In genomic region chr2:215919624-215920243, GRCh38 we compare ENCODE assay signal across 14 cellular contexts.
A peak's percentile ranks its signal among the peaks of the same experiment; 100 is the strongest.
DNase-seq lines count a peak whose midpoint lies in the region; ATAC-seq, FAIRE-seq and TF ChIP-seq lines count a peak whose summit lies in the region.
"Had no signal": no experiment of that assay in that cellular context is flagged by ENCODE, and none has a peak within 500 bp of the region (broad histone marks: within the 10 kb centered on the region; RNA-seq: fewer than 3 reads in every experiment).

No MANE protein-coding gene starts in this region.

- H3K14ac ChIP-seq in H1 (ENCODE audit: insufficient read length) (no peak overlapping the region), trophoblast cell (ENCODE audit: low read length) (peak overlapping the region; percentile 99)

- TF ChIP-seq RAD21 in A549 (conservative IDR thresholded peaks at IDR 0.05 in 1 of 2, IDR thresholded peaks at IDR 0.05 in 1 of 2): no peak
- no peak for TF ChIP-seq RAD21 in H1 (IDR thresholded peaks at IDR 0.05 in 1 of 2, conservative IDR thresholded peaks at IDR 0.05 in 1 of 2; ENCODE audit: low read depth in 2 of 2, low read length in 2 of 2)

- peaks cover 25% of the 10 kb centered on the region for H3K4me1 ChIP-seq in A549
- peaks cover 51% of the 10 kb centered on the region for H3K4me1 ChIP-seq in OCI-LY3 (ENCODE audit: low read length)
- H3K4me1 ChIP-seq in H1 (replicated peaks in 1 of 4; ENCODE audit: control insufficient read depth in 3 of 4, insufficient read depth in 4 of 4, low read length in 3 of 4): peaks cover 0 to 16% (median 6%) of the 10 kb centered on the region in 4 experiments; a peak in 3 of 7 replicates
- peaks cover 0 to 25% of the 10 kb centered on the region in 2 experiments for H3K4me1 ChIP-seq in trophoblast cell (ENCODE audit: control insufficient read depth in 1 of 2, insufficient read depth in 2 of 2, low read length in 2 of 2)
- H3K4me1 ChIP-seq: adrenal gland, BLaER1, prostate gland, uterus had no signal

- H3K18ac ChIP-seq in H1 (ENCODE audit: extremely low read depth, low read length) (no peak overlapping the region), trophoblast cell (ENCODE audit: low read length) (no peak overlapping the region)

- H2AFZ ChIP-seq in OCI-LY3 (ENCODE audit: low read depth, low read length) (0 out of 2 replicates have a peak overlapping the region, but pooled peaks have one; percentile 15), H1 (ENCODE audit: low read length) (no peak overlapping the region), trophoblast cell (ENCODE audit: insufficient read depth, low read length, poor library complexity) (no peak overlapping the region)

- H2BK20ac ChIP-seq in H1 (ENCODE audit: low read length): no peak overlapping the region

- no peak overlapping the region for H3K56ac ChIP-seq in H1 (replicated peaks; ENCODE audit: insufficient read length, low read depth, low read length)

- H4K91ac ChIP-seq in H1 (replicated peaks; ENCODE audit: insufficient read length, low read length) (no peak overlapping the region), trophoblast cell (ENCODE audit: low read depth, low read length) (peak overlapping the region; percentile 79)

- no peak for TF ChIP-seq POLR2A in A549 (IDR thresholded peaks at IDR 0.05; ENCODE audit: low read length)
- no peak for TF ChIP-seq POLR2A in H1 (IDR thresholded peaks at IDR 0.05; ENCODE audit: control extremely low read depth in 1 of 2, low read depth in 2 of 2, low read length in 2 of 2)

- no peak overlapping the region for H4K5ac ChIP-seq in H1 (ENCODE audit: insufficient read length, low read depth, low read length)

- no peaks in the 10 kb centered on the region for H4K20me1 ChIP-seq in OCI-LY3 (ENCODE audit: insufficient read depth, low read length)
- no peaks in the 10 kb centered on the region for H4K20me1 ChIP-seq in H1 (replicated peaks in 1 of 2; ENCODE audit: control insufficient read depth in 1 of 2, insufficient read depth in 2 of 2, low read length in 2 of 2)
- H4K20me1 ChIP-seq: BLaER1 had no signal

- H2AK5ac ChIP-seq in H1 (ENCODE audit: low read depth, low read length): no peak overlapping the region
- H2AK5ac ChIP-seq in trophoblast cell (ENCODE audit: low read length): peak overlapping the region; percentile 90

- no peak overlapping the region for H3K4ac ChIP-seq in H1 (replicated peaks; ENCODE audit: insufficient read length, low read depth, low read length)
- no peak overlapping the region for H3K4ac ChIP-seq in trophoblast cell (ENCODE audit: low read depth, low read length)

- H3K27ac ChIP-seq in A549: peak overlapping the region; percentile 50
- H3K27ac ChIP-seq in OCI-LY3 (ENCODE audit: low read length): peak overlapping the region; percentile 98
- H3K27ac ChIP-seq in H1 (ENCODE audit: low read depth, low read length): no peak overlapping the region
- peak overlapping the region; percentile 94 for H3K27ac ChIP-seq in trophoblast cell (ENCODE audit: low read depth, low read length)
- H3K27ac ChIP-seq: adrenal gland, BLaER1, prostate gland had no signal

- no peak for TF ChIP-seq EP300 in A549 (IDR thresholded peaks at IDR 0.05)
- no peak for TF ChIP-seq EP300 in H1 (IDR thresholded peaks at IDR 0.05; ENCODE audit: borderline replicate concordance in 1 of 2, low read depth in 2 of 2, low read length in 2 of 2)

- H4K8ac ChIP-seq in H1 (ENCODE audit: extremely low read depth, insufficient read depth, low read length) (no peak overlapping the region), trophoblast cell (ENCODE audit: low read depth, low read length) (peak overlapping the region; percentile 58)

- H3K4me2 ChIP-seq in A549 (no peak overlapping the region; the same call in 2 of the 3 replicates), OCI-LY3 (ENCODE audit: low read length) (peak overlapping the region; percentile 81), H1 (ENCODE audit: insufficient read depth in 1 of 2, low read depth in 2 of 2, low read length in 2 of 2) (no peak overlapping the region), trophoblast cell (ENCODE audit: low read length) (no peak overlapping the region)
- H3K4me2 ChIP-seq: BLaER1 had no signal

- TF ChIP-seq CTCF in A549 (IDR thresholded peaks at IDR 0.05) (no peak), OCI-LY3 (IDR thresholded peaks at IDR 0.05; ENCODE audit: low read depth, low read length) (no peak), H1 (IDR thresholded peaks at IDR 0.05; ENCODE audit: control extremely low read depth in 1 of 3, insufficient read depth in 1 of 3, low read depth in 1 of 3, low read length in 3 of 3) (no peak)

- H3K9me3 ChIP-seq in A549 (no peaks in the 10 kb centered on the region), OCI-LY3 (ENCODE audit: insufficient read depth, low read length) (peaks cover 8% of the 10 kb centered on the region; the same call in 1 of the 2 replicates), H1 (ENCODE audit: insufficient read depth in 2 of 2, low read depth in 1 of 2, low read length in 1 of 2) (no peaks in the 10 kb centered on the region), trophoblast cell (ENCODE audit: insufficient read depth, low read depth, low read length) (no peaks in the 10 kb centered on the region)
- H3K9me3 ChIP-seq: adrenal gland, BLaER1, prostate gland, uterus had no signal

- DNase-seq in A549 (ENCODE audit: low read depth in 1 of 2, low spot score in 1 of 2): no peak
- no peak for DNase-seq in H1 (ENCODE audit: low read depth in 1 of 2, low spot score in 2 of 2)
- DNase-seq in trophoblast cell: peak in 1 of 2 donors; percentile 18
- DNase-seq in NCI-H2171 treated with DMSO at 0.1 percent for 48 hours (lab: John Stamatoyannopoulos, UW): no peak
- no peak for DNase-seq in NK-92 treated with Interleukin-12 subunit alpha and Interleukin-12 subunit beta, amount 100 ng/mL, for 24 hours (lab: John Stamatoyannopoulos, UW)
- no peak for DNase-seq in GOT3 (lab: John Stamatoyannopoulos, UW)
- DNase-seq in effector CD8-positive, alpha-beta T cell (lab: John Stamatoyannopoulos, UW): no peak

- no peak overlapping the region for H4K12ac ChIP-seq in trophoblast cell (ENCODE audit: low read depth, low read length)

- H3K4me3 ChIP-seq in A549: no peak overlapping the region
- H3K4me3 ChIP-seq in OCI-LY3 (ENCODE audit: low read length): peak overlapping the region; percentile 20; the same call in 1 of the 2 replicates
- H3K4me3 ChIP-seq in H1 (ENCODE audit: extremely low read depth in 1 of 4, insufficient read depth in 2 of 4, low read depth in 3 of 4, low read length in 4 of 4): no peak overlapping the region
- H3K4me3 ChIP-seq in trophoblast cell (ENCODE audit: low read depth, low read length): no peak overlapping the region
- H3K4me3 ChIP-seq: adrenal gland, BLaER1, dorsolateral prefrontal cortex, prostate gland, uterus had no signal

- H2BK15ac ChIP-seq in H1 (ENCODE audit: low read length): no peak overlapping the region

- H2BK120ac ChIP-seq in H1 (replicated peaks; ENCODE audit: low read depth, low read length) (peak overlapping the region; percentile 60), trophoblast cell (ENCODE audit: insufficient read depth, low read length, poor library complexity) (peak overlapping the region; percentile 85)

- H3K79me1 ChIP-seq in H1 (ENCODE audit: low read depth, low read length) (no peaks in the 10 kb centered on the region), trophoblast cell (ENCODE audit: low read length) (peaks cover 39% of the 10 kb centered on the region)

- H3K36me3 ChIP-seq in OCI-LY3 (replicated peaks; ENCODE audit: low read depth, low read length) (peaks cover 7% of the 10 kb centered on the region), H1 (ENCODE audit: control insufficient read depth in 2 of 4, insufficient read depth in 4 of 4, low read length in 3 of 4) (no peaks in the 10 kb centered on the region), trophoblast cell (ENCODE audit: control insufficient read depth in 1 of 2, insufficient read depth in 2 of 2, low read length in 2 of 2) (no peaks in the 10 kb centered on the region)
- H3K36me3 ChIP-seq: adrenal gland, BLaER1, prostate gland, uterus had no signal

- POLR2A ChIA-PET in A549 (lab: Yijun Ruan, JAX): no interaction called here
- POLR2A ChIA-PET in H1 (lab: Charles Lee; ENCODE audit: partially characterized antibody): no interaction called here

- no peaks in the 10 kb centered on the region for H3K79me2 ChIP-seq in OCI-LY3 (ENCODE audit: low read length)
- no peaks in the 10 kb centered on the region for H3K79me2 ChIP-seq in H1 (ENCODE audit: control insufficient read depth in 1 of 2, insufficient read depth in 2 of 2, low read length in 2 of 2)
- peaks cover 1% of the 10 kb centered on the region for H3K79me2 ChIP-seq in trophoblast cell (ENCODE audit: control insufficient read depth, insufficient read depth, low read length, poor library complexity)

- peak; percentile 24 to 51; a peak in 3 of 6 replicates for ATAC-seq in A549

- H3K23ac ChIP-seq in H1 (ENCODE audit: insufficient read length) (no peak overlapping the region), trophoblast cell (ENCODE audit: low read length) (no peak overlapping the region)

- H2BK12ac ChIP-seq in H1 (ENCODE audit: low read depth, low read length) (no peak overlapping the region), trophoblast cell (ENCODE audit: low read length) (peak overlapping the region; percentile 86)

- H2BK5ac ChIP-seq in H1 (ENCODE audit: low read depth, low read length) (peak overlapping the region; percentile 35; the same call in 1 of the 2 replicates), trophoblast cell (ENCODE audit: low read depth, low read length, poor library complexity) (peak overlapping the region; percentile 92)

- FAIRE-seq in A549 (lab: Jason Lieb, UNC) (no peak), H1 (lab: Jason Lieb, UNC) (no peak)
- FAIRE-seq: frontal cortex had no signal

- H3K27me3 ChIP-seq in OCI-LY3 (ENCODE audit: low read depth, low read length) (no peaks in the 10 kb centered on the region), H1 (replicated peaks in 1 of 4; ENCODE audit: control insufficient read depth in 3 of 4, extremely low read depth in 1 of 4, insufficient read depth in 3 of 4, low read length in 3 of 4) (no peaks in the 10 kb centered on the region), trophoblast cell (ENCODE audit: insufficient read depth, low read length) (no peaks in the 10 kb centered on the region)
- H3K27me3 ChIP-seq: adrenal gland, BLaER1, dorsolateral prefrontal cortex, uterus had no signal

- 63% methylated on average over 8 of the region's 8 CpGs for WGBS in A549 (ENCODE audit: missing lambda C conversion rate)
- 70% methylated on average over 8 of the region's 8 CpGs; no CpG with 5 or more reads in 1 of the 2 experiments for WGBS in H1 (ENCODE audit: extremely low coverage in 1 of 2, insufficient coverage in 1 of 2, insufficient read length in 1 of 2, insufficient replicate concordance in 2 of 2, low coverage in 1 of 2, low lambda C conversion rate in 2 of 2, missing lambda C conversion rate in 1 of 2), 2 experiments
- no CpG with 5 or more reads among the region's 8 CpGs for WGBS in trophoblast cell (ENCODE audit: extremely low coverage, insufficient coverage, insufficient read length)

- H3K23me2 ChIP-seq in H1 (ENCODE audit: low read depth, low read length): no peaks in the 10 kb centered on the region

- CTCF ChIA-PET in A549 (lab: Yijun Ruan, JAX) (interaction anchor here (0.7 to 2.6 kb wide), 13 partner anchors 11 to 522 kb away, joined by 3 to 16 read pairs (median 3); no protein-coding TSS in a partner anchor), H1 (lab: Charles Lee; ENCODE audit: partially characterized antibody) (interaction anchor here (0.7 to 5.8 kb wide), 16 partner anchors 9 to 482 kb away, joined by 3 to 62 read pairs (median 4); no protein-coding TSS in a partner anchor)

- peak overlapping the region; percentile 67; the same call in 1 of the 2 replicates for H3K9ac ChIP-seq in OCI-LY3 (ENCODE audit: low read length)
- H3K9ac ChIP-seq in H1 (replicated peaks in 1 of 4; ENCODE audit: extremely low read depth in 1 of 4, low read depth in 3 of 4, low read length in 3 of 4): no peak overlapping the region
- H3K9ac ChIP-seq in trophoblast cell (ENCODE audit: low read length): no peak overlapping the region
- H3K9ac ChIP-seq: BLaER1 had no signal
